8 cellular contexts compared by ENCODE assay signal in genomic region chr1:199113265-199113869, GRCh38.
DNase-seq lines count a peak whose midpoint lies in the region; ATAC-seq lines count a peak whose summit lies in the region.

No MANE protein-coding gene starts in this region.

- H3K27me3 Mint-ChIP-seq in stimulated activated memory B cell treated with anti-CD40 and anti-IgM and Interleukin-4, amounts not matched to agents 10 μg/mL and 1 μg/mL and 100 μg/mL, for 72 hours, result no peaks in the 10 kb centered on the region

- no peak overlapping the region for H3K27ac ChIP-seq in SJSA1
- no peak overlapping the region for H3K27ac ChIP-seq in right cardiac atrium (ENCODE audit: low read length)

- 81% methylated on average over 2 of the region's 2 CpGs for WGBS in right cardiac atrium

- no peaks in the 10 kb centered on the region for H3K9me3 ChIP-seq in SJSA1 (replicated peaks)
- H3K9me3 ChIP-seq in right cardiac atrium (ENCODE audit: control insufficient read depth, low read length), result no peaks in the 10 kb centered on the region

- no peaks in the 10 kb centered on the region for H3K4me1 ChIP-seq in SJSA1 (replicated peaks)
- no peaks in the 10 kb centered on the region for H3K4me1 ChIP-seq in right cardiac atrium (ENCODE audit: control insufficient read depth, insufficient read depth, low read length)

- H3K4me3 ChIP-seq in SJSA1, result no peak overlapping the region
- H3K4me3 ChIP-seq in right cardiac atrium (ENCODE audit: low read length), result no peak overlapping the region

- H3K36me3 Mint-ChIP-seq in stimulated activated memory B cell treated with anti-CD40 and anti-IgM and Interleukin-4, amounts not matched to agents 10 μg/mL and 1 μg/mL and 100 μg/mL, for 72 hours, result peaks cover 4% of the 10 kb centered on the region

- peak; percentile 61 for ATAC-seq in HG03442 (IDR thresholded peaks at IDR 0.05; ENCODE audit: unreplicated experiment)
- ATAC-seq in right cardiac atrium, result no peak
- no peak for ATAC-seq in stimulated activated memory B cell treated with anti-CD40 and anti-IgM and Interleukin-4, amounts not matched to agents 10 μg/mL and 1 μg/mL and 100 μg/mL, for 72 hours

- DNase-seq in GM04503 (ENCODE audit: low read depth) (peak; percentile 11), SJSA1 (ENCODE audit: low read depth in 1 of 2, low spot score in 2 of 2) (peak; percentile 16 to 47), right cardiac atrium (peak; percentile 23 to 65 (median 56)), NCI-H187 treated with DMSO at 0.1 percent for 48 hours (lab: John Stamatoyannopoulos, UW) (no peak)
- DNase-seq in activated naive CD4-positive, alpha-beta T cell treated with anti-CD3 and anti-CD28 coated beads, Interleukin-2, amount 50 U/mL, for 16 hours, result peak; percentile 69
- peak; percentile 46 to 67 (median 53) for DNase-seq in stimulated activated CD4-positive, alpha-beta T cell treated with anti-CD3 and anti-CD28 coated beads, Interleukin-12 subunit alpha, Interleukin-12 subunit beta, amount 100 ng/mL, for 48 hours (ENCODE audit: low read depth in 2 of 3, low spot score in 1 of 3)

- intact Hi-C loops in right cardiac atrium (cut with DNase I), result loop anchor here in 1 of 4 donors (5.0 kb wide), 1 partner anchor 346 kb away; no protein-coding TSS in a partner anchor

- no peak overlapping the region for H3K4me3 Mint-ChIP-seq in stimulated activated memory B cell treated with anti-CD40 and anti-IgM and Interleukin-4, amounts not matched to agents 10 μg/mL and 1 μg/mL and 100 μg/mL, for 72 hours

- peaks cover 5% of the 10 kb centered on the region for H3K4me1 Mint-ChIP-seq in stimulated activated memory B cell treated with anti-CD40 and anti-IgM and Interleukin-4, amounts not matched to agents 10 μg/mL and 1 μg/mL and 100 μg/mL, for 72 hours

- no peaks in the 10 kb centered on the region for H3K27me3 ChIP-seq in SJSA1 (replicated peaks)
- no peaks in the 10 kb centered on the region for H3K27me3 ChIP-seq in right cardiac atrium (ENCODE audit: control insufficient read depth, insufficient read depth)

- no peaks in the 10 kb centered on the region for H3K36me3 ChIP-seq in SJSA1

- no peaks in the 10 kb centered on the region for H3K9me3 Mint-ChIP-seq in stimulated activated memory B cell treated with anti-CD40 and anti-IgM and Interleukin-4, amounts not matched to agents 10 μg/mL and 1 μg/mL and 100 μg/mL, for 72 hours

- H3K27ac Mint-ChIP-seq in stimulated activated memory B cell treated with anti-CD40 and anti-IgM and Interleukin-4, amounts not matched to agents 10 μg/mL and 1 μg/mL and 100 μg/mL, for 72 hours, result no peak overlapping the region
